In the genomic region with DNA sequence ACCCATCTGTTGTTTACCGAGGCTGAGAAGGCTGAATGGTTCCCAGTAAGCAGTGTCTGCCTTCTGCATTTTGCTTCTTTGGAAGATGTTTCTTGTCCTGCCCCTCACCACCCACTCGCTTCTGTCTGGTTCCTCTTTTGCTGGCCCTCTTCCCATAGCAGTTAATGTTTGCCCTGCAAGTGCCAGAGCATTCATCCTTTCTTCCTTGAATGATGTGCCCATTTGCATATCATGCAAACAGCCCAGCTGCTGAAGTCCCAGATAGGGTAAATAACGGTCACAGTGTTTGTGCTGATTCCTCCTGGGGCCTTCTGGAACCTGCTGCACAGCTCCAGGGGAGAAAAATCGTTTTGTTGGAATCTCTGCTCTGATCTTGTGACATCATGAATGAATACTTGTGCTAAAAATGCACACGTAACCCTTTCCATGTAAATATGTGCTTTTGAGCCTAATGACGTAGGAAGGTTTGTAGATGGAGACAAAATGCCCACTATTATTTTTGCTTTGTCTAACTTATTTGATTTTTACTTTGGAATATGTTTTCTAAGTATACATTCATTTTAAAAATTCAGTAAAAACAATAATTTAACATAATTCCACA, we compare ENCODE assay signal across 1 cellular context.
TF ChIP-seq lines count a peak whose summit lies in the region.

No MANE protein-coding gene starts in this region.

TF ChIP-seq in GM23338, 12 proteins besides CTCF, POLR2A, EP300 and RAD21 (continued from another document):
- TF ChIP-seq, protein P1, sequence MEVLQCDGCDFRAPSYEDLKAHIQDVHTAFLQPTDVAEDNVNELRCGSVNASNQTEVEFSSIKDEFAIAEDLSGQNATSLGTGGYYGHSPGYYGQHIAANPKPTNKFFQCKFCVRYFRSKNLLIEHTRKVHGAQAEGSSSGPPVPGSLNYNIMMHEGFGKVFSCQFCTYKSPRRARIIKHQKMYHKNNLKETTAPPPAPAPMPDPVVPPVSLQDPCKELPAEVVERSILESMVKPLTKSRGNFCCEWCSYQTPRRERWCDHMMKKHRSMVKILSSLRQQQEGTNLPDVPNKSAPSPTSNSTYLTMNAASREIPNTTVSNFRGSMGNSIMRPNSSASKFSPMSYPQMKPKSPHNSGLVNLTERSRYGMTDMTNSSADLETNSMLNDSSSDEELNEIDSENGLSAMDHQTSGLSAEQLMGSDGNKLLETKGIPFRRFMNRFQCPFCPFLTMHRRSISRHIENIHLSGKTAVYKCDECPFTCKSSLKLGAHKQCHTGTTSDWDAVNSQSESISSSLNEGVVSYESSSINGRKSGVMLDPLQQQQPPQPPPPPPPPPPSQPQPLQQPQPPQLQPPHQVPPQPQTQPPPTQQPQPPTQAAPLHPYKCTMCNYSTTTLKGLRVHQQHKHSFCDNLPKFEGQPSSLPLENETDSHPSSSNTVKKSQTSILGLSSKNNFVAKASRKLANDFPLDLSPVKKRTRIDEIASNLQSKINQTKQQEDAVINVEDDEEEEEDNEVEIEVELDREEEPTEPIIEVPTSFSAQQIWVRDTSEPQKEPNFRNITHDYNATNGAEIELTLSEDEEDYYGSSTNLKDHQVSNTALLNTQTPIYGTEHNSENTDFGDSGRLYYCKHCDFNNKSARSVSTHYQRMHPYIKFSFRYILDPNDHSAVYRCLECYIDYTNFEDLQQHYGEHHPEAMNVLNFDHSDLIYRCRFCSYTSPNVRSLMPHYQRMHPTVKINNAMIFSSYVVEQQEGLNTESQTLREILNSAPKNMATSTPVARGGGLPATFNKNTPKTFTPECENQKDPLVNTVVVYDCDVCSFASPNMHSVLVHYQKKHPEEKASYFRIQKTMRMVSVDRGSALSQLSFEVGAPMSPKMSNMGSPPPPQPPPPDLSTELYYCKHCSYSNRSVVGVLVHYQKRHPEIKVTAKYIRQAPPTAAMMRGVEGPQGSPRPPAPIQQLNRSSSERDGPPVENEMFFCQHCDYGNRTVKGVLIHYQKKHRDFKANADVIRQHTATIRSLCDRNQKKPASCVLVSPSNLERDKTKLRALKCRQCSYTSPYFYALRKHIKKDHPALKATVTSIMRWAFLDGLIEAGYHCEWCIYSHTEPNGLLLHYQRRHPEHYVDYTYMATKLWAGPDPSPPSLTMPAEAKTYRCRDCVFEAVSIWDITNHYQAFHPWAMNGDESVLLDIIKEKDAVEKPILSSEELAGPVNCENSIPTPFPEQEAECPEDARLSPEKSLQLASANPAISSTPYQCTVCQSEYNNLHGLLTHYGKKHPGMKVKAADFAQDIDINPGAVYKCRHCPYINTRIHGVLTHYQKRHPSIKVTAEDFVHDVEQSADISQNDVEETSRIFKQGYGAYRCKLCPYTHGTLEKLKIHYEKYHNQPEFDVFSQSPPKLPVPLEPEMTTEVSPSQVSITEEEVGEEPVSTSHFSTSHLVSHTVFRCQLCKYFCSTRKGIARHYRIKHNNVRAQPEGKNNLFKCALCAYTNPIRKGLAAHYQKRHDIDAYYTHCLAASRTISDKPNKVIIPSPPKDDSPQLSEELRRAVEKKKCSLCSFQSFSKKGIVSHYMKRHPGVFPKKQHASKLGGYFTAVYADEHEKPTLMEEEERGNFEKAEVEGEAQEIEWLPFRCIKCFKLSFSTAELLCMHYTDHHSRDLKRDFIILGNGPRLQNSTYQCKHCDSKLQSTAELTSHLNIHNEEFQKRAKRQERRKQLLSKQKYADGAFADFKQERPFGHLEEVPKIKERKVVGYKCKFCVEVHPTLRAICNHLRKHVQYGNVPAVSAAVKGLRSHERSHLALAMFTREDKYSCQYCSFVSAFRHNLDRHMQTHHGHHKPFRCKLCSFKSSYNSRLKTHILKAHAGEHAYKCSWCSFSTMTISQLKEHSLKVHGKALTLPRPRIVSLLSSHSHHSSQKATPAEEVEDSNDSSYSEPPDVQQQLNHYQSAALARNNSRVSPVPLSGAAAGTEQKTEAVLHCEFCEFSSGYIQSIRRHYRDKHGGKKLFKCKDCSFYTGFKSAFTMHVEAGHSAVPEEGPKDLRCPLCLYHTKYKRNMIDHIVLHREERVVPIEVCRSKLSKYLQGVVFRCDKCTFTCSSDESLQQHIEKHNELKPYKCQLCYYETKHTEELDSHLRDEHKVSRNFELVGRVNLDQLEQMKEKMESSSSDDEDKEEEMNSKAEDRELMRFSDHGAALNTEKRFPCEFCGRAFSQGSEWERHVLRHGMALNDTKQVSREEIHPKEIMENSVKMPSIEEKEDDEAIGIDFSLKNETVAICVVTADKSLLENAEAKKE (CRISPR knock-in tag; IDR thresholded peaks at IDR 0.05) = no peak
- TF ChIP-seq ZNF114 (CRISPR knock-in tag; IDR thresholded peaks at IDR 0.05) (no peak), ZNF331 (CRISPR knock-in tag; IDR thresholded peaks at IDR 0.05; ENCODE audit: low read depth) (no peak), POLR2AphosphoS5 (IDR thresholded peaks at IDR 0.05; ENCODE audit: low read depth) (no peak)
- TF ChIP-seq, protein P2, sequence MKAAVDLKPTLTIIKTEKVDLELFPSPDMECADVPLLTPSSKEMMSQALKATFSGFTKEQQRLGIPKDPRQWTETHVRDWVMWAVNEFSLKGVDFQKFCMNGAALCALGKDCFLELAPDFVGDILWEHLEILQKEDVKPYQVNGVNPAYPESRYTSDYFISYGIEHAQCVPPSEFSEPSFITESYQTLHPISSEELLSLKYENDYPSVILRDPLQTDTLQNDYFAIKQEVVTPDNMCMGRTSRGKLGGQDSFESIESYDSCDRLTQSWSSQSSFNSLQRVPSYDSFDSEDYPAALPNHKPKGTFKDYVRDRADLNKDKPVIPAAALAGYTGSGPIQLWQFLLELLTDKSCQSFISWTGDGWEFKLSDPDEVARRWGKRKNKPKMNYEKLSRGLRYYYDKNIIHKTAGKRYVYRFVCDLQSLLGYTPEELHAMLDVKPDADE (IDR thresholded peaks at IDR 0.05) = no peak
